Comparison of ENCODE assay signal across 14 cellular contexts in genomic region chr2:216287251-216287650, GRCh38.
DNase-seq lines count a peak whose midpoint lies in the region; TF ChIP-seq lines count a peak whose summit lies in the region.
"Had no signal": no experiment of that assay in that cellular context is flagged by ENCODE, and none has a peak within 500 bp of the region (broad histone marks: within the 10 kb centered on the region; RNA-seq: fewer than 3 reads in every experiment).

No MANE protein-coding gene starts in this region.

- H3K4me2 ChIP-seq in BLaER1 treated with 17β-estradiol and CSF1 and Interleukin-3, amounts not matched to agents 10 nM and 100 nM = peak overlapping the region; percentile 55 to 87 (median 70)

- 61% methylated on average over 2 of the region's 5 CpGs; no CpG with 5 or more reads in 1 of the 2 experiments for WGBS in mesodermal cell (ENCODE audit: insufficient coverage in 2 of 2), 2 experiments

- no peaks in the 10 kb centered on the region for H4K20me1 ChIP-seq in BLaER1 treated with 17β-estradiol and CSF1 and Interleukin-3, amounts not matched to agents 10 nM and 100 nM

- peaks cover 17 to 32% (median 27%) of the 10 kb centered on the region in 10 experiments for H3K4me1 ChIP-seq in BLaER1 treated with 17β-estradiol and CSF1 and Interleukin-3, amounts not matched to agents 10 nM and 100 nM
- H3K4me1 ChIP-seq in mesodermal cell (ENCODE audit: control insufficient read depth, insufficient read depth, low read length, poor library complexity, severe bottlenecking) = peaks cover 67% of the 10 kb centered on the region
- H3K4me1 ChIP-seq: HAP-1, tibial nerve had no signal

- no peak overlapping the region for H3K27ac ChIP-seq in BLaER1 treated with 17β-estradiol and CSF1 and Interleukin-3, amounts not matched to agents 10 nM and 100 nM
- H3K27ac ChIP-seq in brain microvascular endothelial cell (no peak overlapping the region), mesodermal cell (ENCODE audit: low read depth, low read length, severe bottlenecking) (peak overlapping the region; percentile 76)
- H3K27ac ChIP-seq: tibial nerve had no signal

- peak; percentile 62 for DNase-seq in LHCN-M2 (ENCODE audit: low read depth)
- DNase-seq in brain microvascular endothelial cell = peak; percentile 39
- no peak for DNase-seq in activated T-cell treated with anti-CD3 and anti-CD28 coated beads, Interleukin-2, amount 50 U/mL, for 1 hour
- DNase-seq in OCI-M1 (lab: John Stamatoyannopoulos, UW) = no peak
- no peak for DNase-seq in Ammon's horn (ENCODE audit: low spot score)
- DNase-seq in OCI-M2 (lab: John Stamatoyannopoulos, UW; ENCODE audit: unreplicated experiment) = no peak
- DNase-seq: activated CD8-positive, alpha-beta memory T cell treated with anti-CD3 and anti-CD28 coated beads, Interleukin-2, amount 50 U/mL, for 4 hours; CD4-positive, alpha-beta T cell; MM.1S; NCI-H2107 had no signal

- H3K9ac ChIP-seq in BLaER1 treated with 17β-estradiol and CSF1 and Interleukin-3, amounts not matched to agents 10 nM and 100 nM = no peak overlapping the region

- no peak for TF ChIP-seq CTCF in brain microvascular endothelial cell (IDR thresholded peaks at IDR 0.05; ENCODE audit: low read depth, low read length, missing control alignments)

- no peaks in the 10 kb centered on the region for H3K27me3 ChIP-seq in BLaER1 treated with 17β-estradiol and CSF1 and Interleukin-3, amounts not matched to agents 10 nM and 100 nM
- H3K27me3 ChIP-seq in brain microvascular endothelial cell (replicated peaks) = no peaks in the 10 kb centered on the region
- H3K27me3 ChIP-seq: tibial nerve had no signal

- H3K9me3 ChIP-seq in BLaER1 treated with 17β-estradiol and CSF1 and Interleukin-3, amounts not matched to agents 10 nM and 100 nM (replicated peaks in 1 of 11) = no peaks in the 10 kb centered on the region
- no peaks in the 10 kb centered on the region for H3K9me3 ChIP-seq in mesodermal cell (ENCODE audit: control insufficient read depth, low read length)
- H3K9me3 ChIP-seq: HAP-1, tibial nerve had no signal

- in situ Hi-C loops in brain microvascular endothelial cell (cut with HindIII; ENCODE audit: low pct_ligation_motif_present, low sequenced_read_pairs) = no loop called here

- H3K4me3 ChIP-seq in BLaER1 treated with 17β-estradiol and CSF1 and Interleukin-3, amounts not matched to agents 10 nM and 100 nM = no peak overlapping the region
- H3K4me3 ChIP-seq in brain microvascular endothelial cell (ENCODE audit: low read depth, low read length) (no peak overlapping the region), mesodermal cell (ENCODE audit: extremely low read depth, insufficient read depth, low read length, poor library complexity, severe bottlenecking) (no peak overlapping the region)
- H3K4me3 ChIP-seq: HAP-1, tibial nerve had no signal

- H3K36me3 ChIP-seq in BLaER1 treated with 17β-estradiol and CSF1 and Interleukin-3, amounts not matched to agents 10 nM and 100 nM = no peaks in the 10 kb centered on the region
- no peaks in the 10 kb centered on the region for H3K36me3 ChIP-seq in brain microvascular endothelial cell (replicated peaks)
- peaks cover 10% of the 10 kb centered on the region for H3K36me3 ChIP-seq in mesodermal cell (ENCODE audit: control insufficient read depth, insufficient read depth, low read length)
- H3K36me3 ChIP-seq: HAP-1, tibial nerve had no signal

Comparison
In these comparisons a context has a peak if more than half of its experiments do, and no peak if none do; other contexts are left out.
1. DNase-seq: peak in LHCN-M2 (single experiment) and brain microvascular endothelial cell (single experiment); none in activated T-cell treated with anti-CD3 and anti-CD28 coated beads, Interleukin-2, amount 50 U/mL, for 1 hour (single experiment), OCI-M1 (single experiment), Ammon's horn (single experiment) and OCI-M2 (single experiment).